8 cellular contexts compared by ENCODE assay signal in the genomic region with DNA sequence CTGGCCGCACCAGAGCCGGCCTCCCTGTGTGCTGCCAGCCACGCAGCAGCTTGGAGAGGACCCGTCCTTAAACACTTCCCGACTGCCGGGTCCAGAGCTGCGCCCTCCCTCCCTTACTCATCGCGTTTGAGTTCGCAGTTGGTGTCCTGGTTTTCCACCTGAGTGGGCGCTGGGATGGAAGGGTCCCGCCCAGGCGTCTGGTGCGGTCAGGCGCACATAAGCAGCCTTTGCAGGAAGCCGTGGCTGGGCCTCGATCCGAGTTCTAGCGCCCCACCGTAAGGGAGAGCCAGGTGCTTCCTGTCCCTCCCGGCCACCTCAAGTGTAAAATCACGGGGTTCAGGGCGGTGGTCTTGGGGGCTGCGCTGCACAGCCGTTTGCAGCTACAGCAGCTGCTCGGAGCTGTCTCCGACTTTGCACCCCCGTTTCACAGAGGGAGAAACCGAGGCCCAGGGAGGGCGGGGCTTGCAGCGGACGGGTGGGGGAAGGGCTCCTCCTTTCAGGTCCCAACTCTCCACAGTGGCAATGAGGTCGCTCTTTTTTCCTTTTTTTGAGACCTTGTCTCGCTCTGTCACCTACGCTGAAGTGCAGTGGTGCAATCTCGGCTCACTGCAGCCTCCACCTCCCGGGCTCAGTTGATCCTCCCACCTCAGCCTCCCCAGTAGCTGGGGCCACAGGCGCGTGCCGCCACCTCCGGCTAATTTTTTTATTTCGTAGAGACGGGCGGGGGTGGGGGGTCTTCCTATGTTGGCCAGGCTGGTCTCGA. TPM values are rescaled to one million over a fixed set of nuclear protein-coding genes. Genes with fewer than 3 reads are reported as not detected.
DNase-seq lines count a peak whose midpoint lies in the region; ATAC-seq, FAIRE-seq and TF ChIP-seq lines count a peak whose summit lies in the region.

No MANE protein-coding gene starts in this region.

- no peak overlapping the region for H3K27ac ChIP-seq in CD8-positive, alpha-beta T cell (ENCODE audit: low read depth, low read length)
- no peak overlapping the region for H3K27ac ChIP-seq in kidney (ENCODE audit: low read depth in 2 of 2, low read length in 2 of 2)

- H3K36me3 Mint-ChIP-seq in CD8-positive, alpha-beta T cell: peaks cover 9% of the 10 kb centered on the region
- no peaks in the 10 kb centered on the region for H3K36me3 Mint-ChIP-seq in neural crest cell (ENCODE audit: low read depth)

- H3K9me3 ChIP-seq in CD8-positive, alpha-beta T cell (ENCODE audit: low read length): no peaks in the 10 kb centered on the region
- H3K9me3 ChIP-seq in kidney (ENCODE audit: control insufficient read depth in 1 of 2, low read length in 2 of 2): no peaks in the 10 kb centered on the region

- H3K27me3 ChIP-seq in CD8-positive, alpha-beta T cell (ENCODE audit: insufficient read depth, low read length): peaks cover 7% of the 10 kb centered on the region

- CTCF ChIA-PET in CD8-positive, alpha-beta T cell (lab: Charles Lee): interaction anchor here (1.9 kb wide), 1 partner anchor 35 kb away, joined by 7 read pairs; no protein-coding TSS in a partner anchor

- DNase-seq in CD8-positive, alpha-beta T cell: peak in 1 of 7 experiments; percentile 6
- DNase-seq in KBM-7 (peak; percentile 78), cardiac fibroblast (ENCODE audit: low read depth in 2 of 2) (no peak), neural crest cell (ENCODE audit: low read depth, low spot score) (no peak), kidney (no peak), NCI-H2196 (lab: John Stamatoyannopoulos, UW; ENCODE audit: unreplicated experiment) (no peak), SIG-M5 (lab: John Stamatoyannopoulos, UW) (no peak)

- H3K27me3 Mint-ChIP-seq in CD8-positive, alpha-beta T cell (ENCODE audit: low read depth): peaks cover 11% of the 10 kb centered on the region
- H3K27me3 Mint-ChIP-seq in neural crest cell (ENCODE audit: low read depth): peaks cover 4% of the 10 kb centered on the region

- H3K4me1 ChIP-seq in CD8-positive, alpha-beta T cell (ENCODE audit: insufficient read depth, low read length): peaks cover 27% of the 10 kb centered on the region
- H3K4me1 ChIP-seq in kidney (ENCODE audit: control insufficient read depth in 1 of 2, insufficient read depth in 1 of 2, low read depth in 1 of 2, low read length in 2 of 2): peaks cover 0 to 11% of the 10 kb centered on the region in 2 donors

- no peak overlapping the region for H3K27ac Mint-ChIP-seq in CD8-positive, alpha-beta T cell
- no peak overlapping the region for H3K27ac Mint-ChIP-seq in neural crest cell (ENCODE audit: unreplicated experiment)

- ATAC-seq in CD8-positive, alpha-beta T cell: no peak
- ATAC-seq in GM21825 (IDR thresholded peaks at IDR 0.05; ENCODE audit: unreplicated experiment): no peak

- H3K9ac ChIP-seq in kidney (ENCODE audit: low read length in 2 of 2): no peak overlapping the region

- FAIRE-seq in kidney (lab: Jason Lieb, UNC): no peak

- peak overlapping the region; percentile 73 for H3K4me3 Mint-ChIP-seq in CD8-positive, alpha-beta T cell
- H3K4me3 Mint-ChIP-seq in neural crest cell: peak overlapping the region; percentile 79

- H3K4me3 ChIP-seq in CD8-positive, alpha-beta T cell (ENCODE audit: low read depth, low read length): peak overlapping the region; percentile 37
- H3K4me3 ChIP-seq in cardiac fibroblast (replicated peaks in 1 of 2; ENCODE audit: low read depth in 2 of 2, low read length in 2 of 2) (peak overlapping the region; percentile 55 to 60), kidney (ENCODE audit: low read length in 2 of 2) (no peak overlapping the region)

- intact Hi-C loops in CD8-positive, alpha-beta T cell (cut with DNase I, micrococcal nuclease): no loop called here
- intact Hi-C loops in kidney (cut with DNase I): no loop called here

- POLR2A ChIA-PET in CD8-positive, alpha-beta T cell (lab: Charles Lee): no interaction called here

- H3K36me3 ChIP-seq in CD8-positive, alpha-beta T cell (ENCODE audit: insufficient read depth, low read length): no peaks in the 10 kb centered on the region
- H3K36me3 ChIP-seq in kidney (ENCODE audit: control insufficient read depth in 1 of 2, insufficient read depth in 2 of 2, low read length in 2 of 2): no peaks in the 10 kb centered on the region

- in situ Hi-C loops in KBM-7 (cut with MboI; ENCODE audit: low pct_unique_long_range_greater_than_20kb, low sequenced_read_pairs): no loop called here

- H3K4me1 Mint-ChIP-seq in CD8-positive, alpha-beta T cell (ENCODE audit: low read depth): peaks cover 20% of the 10 kb centered on the region
- H3K4me1 Mint-ChIP-seq in neural crest cell: peaks cover 12% of the 10 kb centered on the region

- TF ChIP-seq CTCF in CD8-positive, alpha-beta T cell (IDR thresholded peaks at IDR 0.05): no peak
- TF ChIP-seq CTCF in cardiac fibroblast (IDR thresholded peaks at IDR 0.05; ENCODE audit: low read depth, low read length) (no peak), neural crest cell (conservative IDR thresholded peaks at IDR 0.05) (no peak), kidney (IDR thresholded peaks at IDR 0.05; ENCODE audit: borderline replicate concordance, extremely low read depth, insufficient read depth) (no peak)

- no peaks in the 10 kb centered on the region for H3K9me3 Mint-ChIP-seq in CD8-positive, alpha-beta T cell
- H3K9me3 Mint-ChIP-seq in neural crest cell: no peaks in the 10 kb centered on the region

RNA-seq across cellular contexts. Expression of gene LRCOL1, which starts 51.3 kb away (rescaled TPM):
- not detected for total RNA-seq in CD8-positive, alpha-beta T cell
- total RNA-seq in neural crest cell: 0.93 and 1.7 TPM in 2 replicates
- total RNA-seq in kidney: 1.8 TPM
- 1.0 TPM for polyA plus RNA-seq in kidney (ENCODE audit: insufficient read depth, low read depth, low replicate concordance)

RNA-seq across cellular contexts. Expression of gene P2RX2, which starts 59.5 kb away (rescaled TPM):
- not detected for total RNA-seq in CD8-positive, alpha-beta T cell
- not detected in 2 replicates for total RNA-seq in neural crest cell
- total RNA-seq in kidney: 0.19 TPM
- 0.37 TPM for polyA plus RNA-seq in kidney (ENCODE audit: insufficient read depth, low read depth, low replicate concordance)

Comparison
In these comparisons a context has a peak if more than half of its experiments do, and no peak if none do; other contexts are left out.
1. H3K4me3 ChIP-seq: peak in CD8-positive, alpha-beta T cell (single experiment) and cardiac fibroblast (2 of 2); none in kidney (0 of 2).